Comparison of ENCODE assay signal across 28 cellular contexts in genomic region chr16:19518423-19518822, GRCh38.
"Had no signal": no experiment of that assay in that cellular context is flagged by ENCODE, and none has a peak within 500 bp of the region (broad histone marks: within the 10 kb centered on the region; RNA-seq: fewer than 3 reads in every experiment).

No MANE protein-coding gene starts in this region.

- DNase-seq: activated CD4-positive, alpha-beta T cell treated with anti-CD3 and anti-CD28 coated beads, Interleukin-2, amount 10 ng/mL, durations not matched to agents 7 days and 5 days; activated CD4-positive, CD25-positive, alpha-beta regulatory T cell treated with anti-CD3 and anti-CD28 coated beads, Interleukin-2, amount 50 U/mL, for 72 hours; activated CD8-positive, alpha-beta memory T cell treated with anti-CD3 and anti-CD28 coated beads for 24 hours; activated CD8-positive, alpha-beta memory T cell treated with anti-CD3 and anti-CD28 coated beads, Interleukin-2, amount 50 U/mL, for 4 hours; activated effector memory CD4-positive, alpha-beta T cell treated with Interleukin-2 at 50 U/mL for 16 hours; activated naive CD4-positive, alpha-beta T cell treated with anti-CD3 and anti-CD28 coated beads for 36 hours; activated T-cell treated with anti-CD3 and anti-CD28 coated beads, Interleukin-2, amount 50 U/mL, for 24 hours; anterior cingulate cortex; body of pancreas; effector CD4-positive, alpha-beta T cell; foreskin keratinocyte; kidney; left lung; occipital lobe; posterior cingulate gyrus; right lobe of liver; stimulated activated CD4-positive, alpha-beta T cell treated with anti-CD3 and anti-CD28 coated beads, Interleukin-1b, Interleukin-23, amount 100 ng/mL, for 48 hours; stomach; SW 1271; uterus; WERI-Rb-1 had no signal

- H3K9me3 Mint-ChIP-seq: activated CD4-positive, alpha-beta T cell treated with anti-CD3 and anti-CD28 coated beads, Interleukin-2, amount 10 ng/mL, durations not matched to agents 7 days and 5 days; activated naive CD4-positive, alpha-beta T cell treated with anti-CD3 and anti-CD28 coated beads for 36 hours; activated T-cell treated with anti-CD3 and anti-CD28 coated beads, Interleukin-2, amount 50 U/mL, for 24 hours; nephron had no signal

- H3K27ac Mint-ChIP-seq: activated CD4-positive, alpha-beta T cell treated with anti-CD3 and anti-CD28 coated beads, Interleukin-2, amount 10 ng/mL, durations not matched to agents 7 days and 5 days; activated naive CD4-positive, alpha-beta T cell treated with anti-CD3 and anti-CD28 coated beads for 36 hours; activated T-cell treated with anti-CD3 and anti-CD28 coated beads, Interleukin-2, amount 50 U/mL, for 24 hours; nephron had no signal

- H3K27me3 ChIP-seq: body of pancreas, foreskin keratinocyte, left lung, right lobe of liver, stomach, suprapubic skin, tibial nerve, uterus had no signal

- H3K27ac ChIP-seq: body of pancreas, foreskin keratinocyte, left lung, right lobe of liver, stomach, suprapubic skin, uterus, WERI-Rb-1 had no signal

- H3K4me3 Mint-ChIP-seq: activated CD4-positive, alpha-beta T cell treated with anti-CD3 and anti-CD28 coated beads, Interleukin-2, amount 10 ng/mL, durations not matched to agents 7 days and 5 days; activated naive CD4-positive, alpha-beta T cell treated with anti-CD3 and anti-CD28 coated beads for 36 hours; activated T-cell treated with anti-CD3 and anti-CD28 coated beads, Interleukin-2, amount 50 U/mL, for 24 hours; nephron had no signal

- ATAC-seq: body of pancreas, foreskin keratinocyte, left lung, right lobe of liver had no signal

- FAIRE-seq: endometrium, kidney, TTC549 had no signal

- H3K9me3 ChIP-seq: body of pancreas, left lung, right lobe of liver, stomach, suprapubic skin, tibial nerve, uterus had no signal

- H3K36me3 ChIP-seq: uterus had no signal

- H3K4me3 ChIP-seq: body of pancreas, left lung, lung, right lobe of liver, skin epidermis, stomach, suprapubic skin, tibial nerve, uterus had no signal

- H3K27me3 Mint-ChIP-seq: activated CD4-positive, alpha-beta T cell treated with anti-CD3 and anti-CD28 coated beads, Interleukin-2, amount 10 ng/mL, durations not matched to agents 7 days and 5 days; activated T-cell treated with anti-CD3 and anti-CD28 coated beads, Interleukin-2, amount 50 U/mL, for 24 hours had no signal
